Comparison of ENCODE assay signal across 17 cellular contexts in genomic region chr17:1612400-1612799, GRCh38.
"Had no signal": no experiment of that assay in that cellular context is flagged by ENCODE, and none has a peak within 500 bp of the region (broad histone marks: within the 10 kb centered on the region; RNA-seq: fewer than 3 reads in every experiment).

No MANE protein-coding gene starts in this region.

- DNase-seq: activated CD4-positive, alpha-beta T cell treated with anti-CD3 and anti-CD28 coated beads for 4 hours; activated CD8-positive, alpha-beta T cell treated with anti-CD3 and anti-CD28 coated beads for 36 hours; activated effector memory CD4-positive, alpha-beta T cell treated with Interleukin-2 at 50 U/mL for 16 hours; activated naive CD4-positive, alpha-beta T cell treated with anti-CD3 and anti-CD28 coated beads, Interleukin-2, amount 50 U/mL, for 16 hours; activated T-cell treated with anti-CD3 and anti-CD28 coated beads, Interleukin-2, amount 50 U/mL, for 4 hours; caudate nucleus; colonic mucosa; effector CD8-positive, alpha-beta T cell; islet precursor cell; nephron progenitor cell; stimulated activated CD4-positive, alpha-beta T cell treated with anti-CD3 and anti-CD28 coated beads, Interleukin-12 subunit alpha, Interleukin-12 subunit beta, amount 100 ng/mL, for 4 hours; stimulated activated CD4-positive, alpha-beta T cell treated with anti-CD3 and anti-CD28 coated beads, Interleukin-2, amount 100 ng/mL, for 24 hours; stomach; T-helper 17 cell; uterus had no signal

- H3K9me3 ChIP-seq: colonic mucosa, prostate gland, stomach, uterus had no signal

- H3K4me1 ChIP-seq: colonic mucosa, prostate gland, uterus had no signal

- H3K4me3 ChIP-seq: colonic mucosa, prostate gland, stomach, uterus had no signal

- H3K4me1 Mint-ChIP-seq: WTC11 had no signal

- ATAC-seq: activated CD8-positive, alpha-beta T cell treated with anti-CD3 and anti-CD28 coated beads for 36 hours; activated T-cell treated with anti-CD3 and anti-CD28 coated beads, Interleukin-2, amount 50 U/mL, for 4 hours; T-helper 17 cell; WTC11 had no signal

- H3K27ac ChIP-seq: colonic mucosa, prostate gland had no signal

- H3K27ac Mint-ChIP-seq: activated CD8-positive, alpha-beta T cell treated with anti-CD3 and anti-CD28 coated beads for 36 hours; T-helper 17 cell; WTC11 had no signal

- H3K27me3 ChIP-seq: colonic mucosa, stomach, uterus had no signal

- H3K9me3 Mint-ChIP-seq: activated CD8-positive, alpha-beta T cell treated with anti-CD3 and anti-CD28 coated beads for 36 hours; activated T-cell treated with anti-CD3 and anti-CD28 coated beads, Interleukin-2, amount 50 U/mL, for 4 hours; nephron progenitor cell; WTC11 had no signal

- H3K27me3 Mint-ChIP-seq: activated CD8-positive, alpha-beta T cell treated with anti-CD3 and anti-CD28 coated beads for 36 hours; T-helper 17 cell had no signal

- H3K36me3 ChIP-seq: colonic mucosa, prostate gland, uterus had no signal

- H3K4me3 Mint-ChIP-seq: activated CD8-positive, alpha-beta T cell treated with anti-CD3 and anti-CD28 coated beads for 36 hours; activated T-cell treated with anti-CD3 and anti-CD28 coated beads, Interleukin-2, amount 50 U/mL, for 4 hours; T-helper 17 cell; WTC11 had no signal
